Comparison of ENCODE assay signal across 9 cellular contexts in the genomic region with DNA sequence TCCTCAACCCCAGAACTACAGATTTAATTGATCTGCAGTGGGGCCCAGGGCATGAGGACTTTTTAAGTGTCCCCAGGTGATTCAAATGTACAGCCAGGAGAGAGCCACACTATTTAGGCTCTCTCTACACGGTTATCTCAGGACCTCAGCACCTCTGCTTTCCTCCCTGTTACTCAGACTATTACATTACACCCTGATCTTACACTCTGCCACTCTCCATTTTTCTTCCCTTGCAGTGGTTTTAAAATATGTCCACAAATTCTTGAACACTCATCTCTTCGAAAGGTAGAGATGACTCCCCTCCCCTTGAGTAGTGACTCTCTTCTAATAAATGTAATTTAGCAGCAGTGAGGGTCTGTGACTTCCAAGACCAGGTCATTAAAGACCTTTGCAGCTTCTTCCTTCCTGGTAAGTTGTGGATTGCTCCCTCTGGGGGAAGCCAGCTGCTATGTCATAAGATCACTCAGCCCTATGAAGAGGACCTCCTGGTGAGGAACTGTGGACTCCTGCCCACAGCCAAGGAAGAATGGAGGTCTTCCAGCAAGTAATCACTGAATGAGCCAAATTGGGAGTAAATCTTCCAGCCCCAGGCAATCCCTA.
DNase-seq lines count a peak whose midpoint lies in the region; ATAC-seq and TF ChIP-seq lines count a peak whose summit lies in the region.
"Had no signal": no experiment of that assay in that cellular context is flagged by ENCODE, and none has a peak within 500 bp of the region (broad histone marks: within the 10 kb centered on the region; RNA-seq: fewer than 3 reads in every experiment).

No MANE protein-coding gene starts in this region.

- H3K27ac ChIP-seq in WERI-Rb-1 (no peak overlapping the region), heart right ventricle (no peak overlapping the region), stomach (no peak overlapping the region)
- H3K27ac ChIP-seq: SJSA1 had no signal

- TF ChIP-seq CTCF in WERI-Rb-1 (IDR thresholded peaks at IDR 0.05; ENCODE audit: low read depth, low read length): peak; percentile 42
- peak in 7 of 9 donors; percentile 21 to 60 (median 50) for TF ChIP-seq CTCF in heart right ventricle (IDR thresholded peaks at IDR 0.05)
- TF ChIP-seq CTCF in stomach (IDR thresholded peaks at IDR 0.05): peak in 5 of 7 experiments; percentile 21 to 52 (median 32)

- no peak for TF ChIP-seq POLR2A in stomach (IDR thresholded peaks at IDR 0.05)

- DNase-seq in COR-L47 (lab: John Stamatoyannopoulos, UW) (peak; percentile 22), WERI-Rb-1 (peak; percentile 45), heart right ventricle (no peak), stomach (no peak), activated gamma-delta T cell treated with Interleukin-2 at 50 U/mL for 16 hours (no peak)

- H3K9me3 ChIP-seq in WERI-Rb-1 (ENCODE audit: severe bottlenecking) (no peaks in the 10 kb centered on the region), heart right ventricle (no peaks in the 10 kb centered on the region), stomach (no peaks in the 10 kb centered on the region)
- H3K9me3 ChIP-seq: SJSA1 had no signal

- 64 to 65% methylated on average over 2 of the region's 2 CpGs for WGBS in heart right ventricle, 2 donors
- WGBS in stomach, 5 donors: 55 to 69% (median 62%) methylated on average over 2 of the region's 2 CpGs

- H3K4me3 ChIP-seq in WERI-Rb-1 (ENCODE audit: low read depth, low read length): no peak overlapping the region
- H3K4me3 ChIP-seq in heart right ventricle: no peak overlapping the region
- no peak overlapping the region for H3K4me3 ChIP-seq in stomach
- H3K4me3 ChIP-seq: SJSA1 had no signal

- TF ChIP-seq EP300 in stomach (IDR thresholded peaks at IDR 0.05): no peak

- intact Hi-C loops in heart right ventricle (cut with DNase I): loop anchor here in 1 of 10 donors (5.0 kb wide), 1 partner anchor 36 kb away; no protein-coding TSS in a partner anchor
- intact Hi-C loops in stomach (cut with DNase I; ENCODE audit: low total_unique reads): no loop called here

- peak; percentile 81 for ATAC-seq in GM19023 (IDR thresholded peaks at IDR 0.05; ENCODE audit: unreplicated experiment)
- ATAC-seq in HG03432 (IDR thresholded peaks at IDR 0.05; ENCODE audit: unreplicated experiment): peak; percentile 88
- peak in 6 of 8 donors; percentile 62 to 81 (median 68) for ATAC-seq in heart right ventricle
- no peak for ATAC-seq in HG02970 (IDR thresholded peaks at IDR 0.05; ENCODE audit: low FRiP score, unreplicated experiment)

- H3K36me3 ChIP-seq in WERI-Rb-1: no peaks in the 10 kb centered on the region
- H3K36me3 ChIP-seq in heart right ventricle: no peaks in the 10 kb centered on the region
- H3K36me3 ChIP-seq in stomach: no peaks in the 10 kb centered on the region
- H3K36me3 ChIP-seq: SJSA1 had no signal

- H3K27me3 ChIP-seq in WERI-Rb-1 (ENCODE audit: insufficient read depth, low read depth, severe bottlenecking): no peaks in the 10 kb centered on the region
- H3K27me3 ChIP-seq in heart right ventricle: no peaks in the 10 kb centered on the region
- H3K27me3 ChIP-seq in stomach: no peaks in the 10 kb centered on the region
- H3K27me3 ChIP-seq: SJSA1 had no signal

- H3K4me1 ChIP-seq in heart right ventricle (peaks cover 0 to 22% (median 4%) of the 10 kb centered on the region in 9 donors), stomach (peaks cover 0 to 17% (median 8%) of the 10 kb centered on the region in 4 donors)

Comparison
In these comparisons a context has a peak if more than half of its experiments do, and no peak if none do; other contexts are left out.
1. DNase-seq: peak in COR-L47 (single experiment) and WERI-Rb-1 (single experiment); none in heart right ventricle (0 of 2), stomach (single experiment) and activated gamma-delta T cell treated with Interleukin-2 at 50 U/mL for 16 hours (single experiment).
2. Peak in every context shown above with its lines, with median percentiles within 50 percentile points of each other: CTCF ChIP-seq.